In the genomic region with DNA sequence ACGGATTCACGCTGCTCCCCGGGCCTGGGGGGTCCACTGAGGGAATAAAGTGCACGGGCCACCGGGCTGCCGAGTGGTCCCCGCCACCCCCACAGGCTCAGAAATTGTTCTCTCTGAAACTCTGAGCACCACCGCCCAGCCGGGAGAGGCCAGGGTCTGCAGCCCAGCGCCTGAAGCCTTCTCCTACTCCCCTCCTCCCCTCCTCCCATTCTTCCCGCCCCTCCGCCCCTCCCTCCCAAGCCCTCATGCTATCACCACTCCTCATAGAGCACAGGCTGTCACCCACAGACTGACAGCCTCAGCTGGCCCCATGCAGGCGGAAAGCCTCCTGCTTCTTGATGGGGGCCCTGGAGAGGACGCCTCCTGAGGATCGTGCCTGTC, we compare ENCODE assay signal across 8 cellular contexts. TPM values are rescaled to one million over a fixed set of nuclear protein-coding genes. Genes with fewer than 3 reads are reported as not detected.
DNase-seq lines count a peak whose midpoint lies in the region; ATAC-seq and TF ChIP-seq lines count a peak whose summit lies in the region.

No MANE protein-coding gene starts in this region.

- intact Hi-C loops in left ventricle myocardium superior (cut with micrococcal nuclease), result no loop called here
- intact Hi-C loops in spleen (cut with DNase I; ENCODE audit: low total_unique reads), result no loop called here

- ATAC-seq in left ventricle myocardium superior, result peak; percentile 5
- ATAC-seq in GM18907 (IDR thresholded peaks at IDR 0.05; ENCODE audit: unreplicated experiment), result no peak

- H3K9me3 ChIP-seq in spleen, result no peaks in the 10 kb centered on the region

- no peak for TF ChIP-seq CTCF in VCaP (conservative IDR thresholded peaks at IDR 0.05)
- TF ChIP-seq CTCF in spleen (IDR thresholded peaks at IDR 0.05 in 8 of 11, conservative IDR thresholded peaks at IDR 0.05 in 3 of 11), result no peak

- peak; percentile 69 to 74 for DNase-seq in NCI-H524 (lab: John Stamatoyannopoulos, UW)
- no peak for DNase-seq in NCI-H524 treated with DMSO at 0.1 percent for 48 hours (lab: John Stamatoyannopoulos, UW)
- DNase-seq in left ventricle myocardium superior, result no peak
- DNase-seq in spleen, result no peak
- DNase-seq in stimulated activated CD4-positive, alpha-beta T cell treated with anti-CD3 and anti-CD28 coated beads, Interleukin-2, amount 100 ng/mL, for 48 hours, result no peak
- no peak for DNase-seq in Ammon's horn (ENCODE audit: low spot score)

- H3K27ac ChIP-seq in VCaP (peak overlapping the region; percentile 58; the same call in 1 of the 2 replicates), spleen (peak overlapping the region in 6 of 8 donors; percentile 47 to 80 (median 60))

- no peak for TF ChIP-seq POLR2A in spleen (IDR thresholded peaks at IDR 0.05)

- peaks cover 0 to 62% (median 24%) of the 10 kb centered on the region in 7 donors for H3K27me3 ChIP-seq in spleen (replicated peaks in 1 of 7)

- peak overlapping the region in 6 of 8 donors; percentile 32 to 85 (median 62) for H3K4me3 ChIP-seq in spleen

- WGBS in spleen, 5 donors, result 10 to 22% (median 20%) methylated on average over 12 to 15 of the region's 15 CpGs

- H3K36me3 ChIP-seq in spleen, result no peaks in the 10 kb centered on the region

- H3K4me1 ChIP-seq in spleen, result peaks cover 15 to 58% (median 43%) of the 10 kb centered on the region in 6 donors

RNA-seq across cellular contexts. Expression of a gene that starts 0.7 kb away (rescaled TPM):
- total RNA-seq in left ventricle myocardium superior (7.7 TPM), spleen (10 to 100 TPM in 6 of 7 donors, 1 to 10 TPM in 1; 7.1 to 26.6 (median 12.9) TPM)
- polyA plus RNA-seq in spleen, result 1 to 10 TPM; 2.1 to 5.7 (median 2.5) TPM

RNA-seq across cellular contexts. Expression of a gene that starts 17.6 kb away (rescaled TPM):
- total RNA-seq in left ventricle myocardium superior (not detected), spleen (not detected)
- not detected for polyA plus RNA-seq in spleen

RNA-seq across cellular contexts. Expression of a gene that starts 25.8 kb away (rescaled TPM):
- total RNA-seq in left ventricle myocardium superior, result 52.9 TPM
- 10 to 100 TPM; 19.8 to 34.6 (median 30.7) TPM for total RNA-seq in spleen
- polyA plus RNA-seq in spleen, result 10 to 100 TPM in 1 of 3 donors, 1 to 10 TPM in 2; 5.2 to 13.3 (median 8.3) TPM

RNA-seq across cellular contexts. Expression of a gene that starts 55.7 kb away (rescaled TPM):
- total RNA-seq in left ventricle myocardium superior (82.3 TPM), spleen (10 to 100 TPM in 2 of 7 donors, 1 to 10 TPM in 5; 4.2 to 12.5 (median 6.5) TPM)
- 1 to 10 TPM; 2.8 to 6.2 (median 5.3) TPM for polyA plus RNA-seq in spleen

Comparison
In these comparisons a context has a peak if more than half of its experiments do, and no peak if none do; other contexts are left out.
1. DNase-seq: peak in NCI-H524 (2 of 2); none in NCI-H524 treated with DMSO at 0.1 percent for 48 hours (single experiment), left ventricle myocardium superior (single experiment), spleen (single experiment), stimulated activated CD4-positive, alpha-beta T cell treated with anti-CD3 and anti-CD28 coated beads, Interleukin-2, amount 100 ng/mL, for 48 hours (0 of 2) and Ammon's horn (single experiment).